13 cellular contexts compared by ENCODE assay signal in the genomic region with DNA sequence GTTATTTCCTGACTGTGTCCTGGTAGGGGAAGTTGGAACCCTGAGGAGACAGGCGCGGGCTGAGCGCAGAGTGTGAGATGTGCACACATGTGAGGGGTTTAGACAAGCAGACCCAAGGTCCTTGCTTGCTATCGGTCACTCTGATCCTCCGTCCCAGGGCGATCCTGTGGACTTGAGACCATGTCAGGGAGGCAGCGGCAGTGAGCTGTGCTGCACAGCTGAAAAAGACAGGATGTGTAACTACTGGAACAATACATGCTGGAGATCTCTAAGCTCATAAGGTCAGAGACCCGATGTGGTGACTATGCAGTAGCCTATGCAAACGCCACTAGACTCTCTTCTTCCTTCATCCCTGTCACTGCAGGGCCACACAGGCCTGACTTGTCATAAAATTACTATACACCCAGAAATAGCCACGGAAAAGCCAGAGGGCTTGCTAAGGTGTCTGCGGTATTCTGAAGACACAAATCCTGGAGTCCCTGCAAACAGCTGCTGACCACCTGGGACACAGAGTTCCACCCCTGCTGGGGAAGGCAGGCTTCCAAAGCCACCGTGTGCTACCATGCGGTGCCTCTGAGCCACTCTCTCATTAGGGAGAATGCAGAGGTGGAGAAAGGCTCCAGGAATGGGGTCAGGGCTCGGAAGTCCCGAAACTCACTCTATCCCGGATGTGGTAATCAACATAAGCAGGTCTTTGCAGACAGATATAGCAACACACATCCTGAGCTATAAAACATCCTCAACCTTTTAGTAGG.
DNase-seq lines count a peak whose midpoint lies in the region; ATAC-seq and TF ChIP-seq lines count a peak whose summit lies in the region.
"Had no signal": no experiment of that assay in that cellular context is flagged by ENCODE, and none has a peak within 500 bp of the region (broad histone marks: within the 10 kb centered on the region; RNA-seq: fewer than 3 reads in every experiment).

No MANE protein-coding gene starts in this region.

- no peak for TF ChIP-seq EP300 in suprapubic skin (IDR thresholded peaks at IDR 0.05)

- H3K4me1 ChIP-seq in suprapubic skin: peaks cover 35% of the 10 kb centered on the region

- H3K9me3 ChIP-seq in suprapubic skin: no peaks in the 10 kb centered on the region
- H3K9me3 ChIP-seq: SK-N-SH had no signal

- peaks cover 3% of the 10 kb centered on the region for H3K36me3 ChIP-seq in suprapubic skin

- no peak for TF ChIP-seq POLR2A in suprapubic skin (IDR thresholded peaks at IDR 0.05)

- in situ Hi-C loops in GM13976 (cut with MboI; ENCODE audit: low sequenced_read_pairs, unreplicated experiment): loop anchor here (25.0 kb wide), 2 partner anchors 194 to 544 kb away; a partner anchor contains a TSS

- DNase-seq in NCI-H146 treated with DMSO at 0.1 percent for 48 hours (lab: John Stamatoyannopoulos, UW; ENCODE audit: unreplicated experiment) (peak; percentile 52), coronary artery (ENCODE audit: low spot score) (peak; percentile 70), lung microvascular endothelial cell (ENCODE audit: low read depth in 2 of 2) (peak; percentile 43 to 57), suprapubic skin (ENCODE audit: low spot score in 2 of 2) (peak in 1 of 2 donors; percentile 22), NCI-H510A (lab: John Stamatoyannopoulos, UW) (no peak), GM13976 (ENCODE audit: low spot score) (no peak)
- DNase-seq: amniotic stem cell; CD8-positive, alpha-beta memory T cell; GF-D8; IMR-90; NCI-H1417; SK-N-SH had no signal

- TF ChIP-seq CTCF in coronary artery (IDR thresholded peaks at IDR 0.05): no peak
- no peak for TF ChIP-seq CTCF in suprapubic skin (IDR thresholded peaks at IDR 0.05)
- no peak for TF ChIP-seq CTCF in GM13976 (IDR thresholded peaks at IDR 0.05; ENCODE audit: borderline replicate concordance, control extremely low read depth, extremely low read depth, insufficient read depth, missing control alignments)

- H3K4me3 ChIP-seq in coronary artery (no peak overlapping the region), suprapubic skin (no peak overlapping the region)

- H3K27me3 ChIP-seq in suprapubic skin: no peaks in the 10 kb centered on the region

- H3K27ac ChIP-seq in coronary artery: peak overlapping the region; percentile 63 to 87
- peak overlapping the region; percentile 33 for H3K27ac ChIP-seq in suprapubic skin

- 80% methylated on average over 15 of the region's 16 CpGs for WGBS in suprapubic skin

- no peak for ATAC-seq in HG03039 (IDR thresholded peaks at IDR 0.05; ENCODE audit: unreplicated experiment)

Comparison
In these comparisons a context has a peak if more than half of its experiments do, and no peak if none do; other contexts are left out.
1. DNase-seq: peak in NCI-H146 treated with DMSO at 0.1 percent for 48 hours (single experiment), coronary artery (single experiment) and lung microvascular endothelial cell (2 of 2); none in NCI-H510A (single experiment) and GM13976 (single experiment).